13 cellular contexts compared by ENCODE assay signal in the genomic region with DNA sequence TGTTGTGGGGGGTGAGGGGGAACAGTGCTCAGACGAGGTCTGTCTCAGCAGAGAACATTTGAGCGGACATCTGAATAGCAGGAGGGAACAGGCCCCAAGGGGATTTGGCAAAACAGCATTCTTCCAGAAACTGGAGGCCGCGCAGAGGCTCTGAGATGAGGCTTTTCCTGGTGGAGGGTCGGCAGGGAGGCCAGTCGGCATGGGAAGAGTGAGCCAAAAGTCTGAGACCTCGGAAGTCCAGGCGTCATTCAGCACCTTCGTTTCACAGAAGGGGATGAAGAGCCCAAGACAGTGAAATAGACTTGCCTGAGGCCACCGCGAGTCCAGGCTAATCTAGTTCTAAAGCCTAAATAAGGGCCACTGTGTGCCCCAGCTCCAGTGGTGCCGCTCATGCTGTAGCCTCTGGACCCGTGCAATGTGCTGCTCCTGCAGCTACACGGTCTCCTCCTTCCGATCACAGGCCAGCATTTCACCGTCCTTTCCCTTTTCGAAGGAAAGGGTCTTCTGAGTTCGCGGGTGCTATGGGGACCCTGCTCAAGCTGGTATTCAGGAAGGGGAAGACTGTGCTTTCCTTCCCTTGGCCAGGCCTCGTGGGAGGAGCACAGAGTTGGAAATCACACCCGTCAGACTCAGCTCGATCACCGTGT. TPM values are rescaled to one million over a fixed set of nuclear protein-coding genes. Genes with fewer than 3 reads are reported as not detected.
A peak's percentile ranks its signal among the peaks of the same experiment; 100 is the strongest.
DNase-seq lines count a peak whose midpoint lies in the region; ATAC-seq, FAIRE-seq and TF ChIP-seq lines count a peak whose summit lies in the region.
"Had no signal": no experiment of that assay in that cellular context is flagged by ENCODE, and none has a peak within 500 bp of the region (broad histone marks: within the 10 kb centered on the region; RNA-seq: fewer than 3 reads in every experiment).

No MANE protein-coding gene starts in this region.

- no peak for TF ChIP-seq POLR2A in K562 (conservative IDR thresholded peaks at IDR 0.05)

- intact Hi-C loops in Caco-2 (cut with micrococcal nuclease; ENCODE audit: unreplicated experiment), result loop anchor here (1.0 to 5.0 kb wide), 9 partner anchors 22 to 307 kb away; partner anchors contain the start of gene SLC6A6
- intact Hi-C loops in K562 (cut with micrococcal nuclease), result loop anchor here (1.0 to 10.0 kb wide), 11 partner anchors 29 to 719 kb away; partner anchors contain the start of gene CCDC174
- intact Hi-C loops in activated T-helper 1 cell treated with anti-CD3 and anti-CD28 coated beads, Interleukin-12 subunit alpha, Interleukin-12 subunit beta, Interleukin-2, Interleukin-4 antibody, amounts not matched to agents 30 ng/mL and 10 ng/mL and 1 ng/mL, durations not matched to agents 14 hours and 24 hours and 36 hours (cut with micrococcal nuclease), result loop anchor here (1.0 kb wide), 2 partner anchors 265 to 718 kb away; no protein-coding TSS in a partner anchor

- POLR2A ChIA-PET in Caco-2 (lab: Charles Lee), result interaction anchor here (0.7 to 3.7 kb wide), 6 partner anchors 23 to 200 kb away, joined by 3 to 32 read pairs (median 5); partner anchors contain the start of genes LSM3, SLC6A6 and XPC
- POLR2A ChIA-PET in HEK293 (lab: Yijun Ruan, JAX), result interaction anchor here (1.0 to 1.4 kb wide), 2 partner anchors 9 to 24 kb away, joined by 3 to 10 read pairs; partner anchors contain the start of genes LSM3 and XPC
- POLR2A ChIA-PET in K562 (lab: Yijun Ruan, JAX), result interaction anchor here (0.6 to 2.9 kb wide), 15 partner anchors 7 to 1404 kb away, joined by 3 to 23 read pairs (median 5); partner anchors contain the start of genes LSM3 and XPC

- H2AFZ ChIP-seq in K562 (ENCODE audit: low read depth, low read length), result peak overlapping the region; percentile 60

- H3K4me1 Mint-ChIP-seq in Caco-2 (ENCODE audit: low read depth, unreplicated experiment) (peaks cover 47% of the 10 kb centered on the region), mesothelial cell of epicardium (peaks cover 21% of the 10 kb centered on the region)
- H3K4me1 Mint-ChIP-seq in stimulated activated memory B cell treated with anti-CD40 and anti-IgM and Interleukin-4, amounts not matched to agents 10 μg/mL and 1 μg/mL and 100 μg/mL, for 72 hours, result peaks cover 4% of the 10 kb centered on the region
- H3K4me1 Mint-ChIP-seq in activated T-helper 1 cell treated with anti-CD3 and anti-CD28 coated beads, Interleukin-12 subunit alpha, Interleukin-12 subunit beta, Interleukin-2, Interleukin-4 antibody, amounts not matched to agents 30 ng/mL and 10 ng/mL and 1 ng/mL, durations not matched to agents 14 hours and 24 hours and 36 hours (ENCODE audit: low read depth), result peaks cover 4% of the 10 kb centered on the region

- no peak for TF ChIP-seq EP300 in K562 (IDR thresholded peaks at IDR 0.05; ENCODE audit: low read length)

- FAIRE-seq in K562 (lab: Jason Lieb, UNC), result no peak
- FAIRE-seq: HTR-8/SVneo, urothelium cell line had no signal

- H3K27ac ChIP-seq in HEK293 (ENCODE audit: extremely low read depth, low read depth, low read length), result no peak overlapping the region
- H3K27ac ChIP-seq in K562 (ENCODE audit: extremely low read depth, low read depth, low read length), result peak overlapping the region; percentile 86
- H3K27ac ChIP-seq: neutrophil had no signal

- H3K4me3 ChIP-seq in Caco-2 (ENCODE audit: low read depth, low read length) (no peak overlapping the region), HEK293 (ENCODE audit: low read depth, low read length) (no peak overlapping the region), K562 (no peak overlapping the region)
- H3K4me3 ChIP-seq: lung, psoas muscle had no signal

- WGBS in K562 (ENCODE audit: insufficient coverage, low coverage, missing lambda C conversion rate), result 47% methylated on average over 20 of the region's 23 CpGs

- no peaks in the 10 kb centered on the region for H3K27me3 Mint-ChIP-seq in Caco-2 (ENCODE audit: insufficient read depth, unreplicated experiment)
- H3K27me3 Mint-ChIP-seq in mesothelial cell of epicardium (ENCODE audit: low read depth), result no peaks in the 10 kb centered on the region
- H3K27me3 Mint-ChIP-seq in stimulated activated memory B cell treated with anti-CD40 and anti-IgM and Interleukin-4, amounts not matched to agents 10 μg/mL and 1 μg/mL and 100 μg/mL, for 72 hours, result no peaks in the 10 kb centered on the region
- no peaks in the 10 kb centered on the region for H3K27me3 Mint-ChIP-seq in activated T-helper 1 cell treated with anti-CD3 and anti-CD28 coated beads, Interleukin-12 subunit alpha, Interleukin-12 subunit beta, Interleukin-2, Interleukin-4 antibody, amounts not matched to agents 30 ng/mL and 10 ng/mL and 1 ng/mL, durations not matched to agents 14 hours and 24 hours and 36 hours (ENCODE audit: insufficient read depth)
- H3K27me3 Mint-ChIP-seq: dendritic cell treated with granulocyte-macrophage colony-stimulating factor and Interleukin-4, amounts not matched to agents 40 ng/mL and 50 ng/mL, for 4 days had no signal

- BruUV-seq in Caco-2 (replicated peaks; lab: Mats Ljungman, UMichigan), result no TSS peak
- BruUV-seq in K562 (replicated peaks; lab: Mats Ljungman, UMichigan), result no TSS peak

- peak overlapping the region; percentile 44 for H3K4me3 Mint-ChIP-seq in Caco-2 (ENCODE audit: unreplicated experiment)
- no peak overlapping the region for H3K4me3 Mint-ChIP-seq in mesothelial cell of epicardium
- no peak overlapping the region for H3K4me3 Mint-ChIP-seq in stimulated activated memory B cell treated with anti-CD40 and anti-IgM and Interleukin-4, amounts not matched to agents 10 μg/mL and 1 μg/mL and 100 μg/mL, for 72 hours
- no peak overlapping the region for H3K4me3 Mint-ChIP-seq in activated T-helper 1 cell treated with anti-CD3 and anti-CD28 coated beads, Interleukin-12 subunit alpha, Interleukin-12 subunit beta, Interleukin-2, Interleukin-4 antibody, amounts not matched to agents 30 ng/mL and 10 ng/mL and 1 ng/mL, durations not matched to agents 14 hours and 24 hours and 36 hours
- H3K4me3 Mint-ChIP-seq: dendritic cell treated with granulocyte-macrophage colony-stimulating factor and Interleukin-4, amounts not matched to agents 40 ng/mL and 50 ng/mL, for 4 days had no signal

- no peak for TF ChIP-seq RAD21 in K562 (CRISPR knock-in tag; conservative IDR thresholded peaks at IDR 0.05 in 1 of 2, IDR thresholded peaks at IDR 0.05 in 1 of 2)

- H3K36me3 ChIP-seq in Caco-2 (ENCODE audit: control insufficient read depth, insufficient read depth, low read length) (no peaks in the 10 kb centered on the region; the same call in 1 of the 2 replicates), HEK293 (ENCODE audit: control insufficient read depth in 2 of 2, insufficient read depth in 1 of 2, low read length in 2 of 2) (peaks cover 6 to 24% of the 10 kb centered on the region in 2 experiments), K562 (ENCODE audit: control insufficient read depth, insufficient read depth, low read length) (peaks cover 24% of the 10 kb centered on the region)

- H3K79me2 ChIP-seq in K562 (ENCODE audit: control insufficient read depth, insufficient read depth, low read length), result no peaks in the 10 kb centered on the region

- H4K20me1 ChIP-seq in K562 (replicated peaks; ENCODE audit: control insufficient read depth, insufficient read depth, low read length), result no peaks in the 10 kb centered on the region

- H3K4me1 ChIP-seq in Caco-2 (peaks cover 71% of the 10 kb centered on the region), HEK293 (ENCODE audit: control insufficient read depth, insufficient read depth, low read length) (no peaks in the 10 kb centered on the region), K562 (replicated peaks in 1 of 2; ENCODE audit: control insufficient read depth in 2 of 2, insufficient read depth in 2 of 2, low read length in 2 of 2) (peaks cover 29 to 42% of the 10 kb centered on the region in 2 experiments; a peak in 4 of 5 replicates)

- H3K9ac ChIP-seq in K562 (ENCODE audit: insufficient read depth in 1 of 2, low read depth in 2 of 2, low read length in 2 of 2), result peak overlapping the region; percentile 11 to 70; a peak in 3 of 4 replicates

- TF ChIP-seq CTCF in Caco-2 (IDR thresholded peaks at IDR 0.05; ENCODE audit: insufficient read depth in 1 of 2, low read depth in 1 of 2, low read length in 1 of 2, severe bottlenecking in 1 of 2, unreplicated experiment in 1 of 2) (no peak), HEK293 (tag by site-specific recombination; IDR thresholded peaks at IDR 0.05) (no peak), K562 (IDR thresholded peaks at IDR 0.05 in 2 of 3, conservative IDR thresholded peaks at IDR 0.05 in 1 of 3; ENCODE audit: insufficient read depth in 2 of 3, low read depth in 1 of 3, low read length in 3 of 3) (no peak), mesothelial cell of epicardium (IDR thresholded peaks at IDR 0.05; ENCODE audit: unreplicated experiment) (no peak)

- ATAC-seq in K562, result peak; percentile 1; the same call in 1 of the 3 replicates
- no peak for ATAC-seq in HG03139 (IDR thresholded peaks at IDR 0.05; ENCODE audit: unreplicated experiment)
- ATAC-seq in stimulated activated memory B cell treated with anti-CD40 and anti-IgM and Interleukin-4, amounts not matched to agents 10 μg/mL and 1 μg/mL and 100 μg/mL, for 72 hours, result no peak

- CTCF ChIA-PET in Caco-2 (lab: Charles Lee), result interaction anchor here (0.6 to 2.3 kb wide), 48 partner anchors 10 to 415 kb away, joined by 3 to 35 read pairs (median 4); partner anchors contain the start of genes LSM3, SLC6A6, TMEM43 and XPC
- CTCF ChIA-PET in HEK293 (lab: Yijun Ruan, JAX), result interaction anchor here (0.6 to 3.9 kb wide), 70 partner anchors 8 to 718 kb away, joined by 3 to 51 read pairs (median 4); partner anchors contain the start of genes LSM3 and XPC
- CTCF ChIA-PET in K562 (lab: Yijun Ruan, JAX; ENCODE audit: low intra/inter-chr PET ratio), result interaction anchor here (0.6 to 4.6 kb wide), 10 partner anchors 52 to 718 kb away, joined by 3 to 55 read pairs (median 3); no protein-coding TSS in a partner anchor

- no peaks in the 10 kb centered on the region for H3K9me3 ChIP-seq in Caco-2
- no peaks in the 10 kb centered on the region for H3K9me3 ChIP-seq in HEK293 (ENCODE audit: control insufficient read depth, insufficient read depth, low read depth, low read length)
- H3K9me3 ChIP-seq in K562 (replicated peaks; ENCODE audit: control insufficient read depth, insufficient read depth, low read depth, low read length), result no peaks in the 10 kb centered on the region
- H3K9me3 ChIP-seq: neutrophil, psoas muscle had no signal

- no peak for DNase-seq in Caco-2
- no peak for DNase-seq in K562 (ENCODE audit: extremely low read depth in 1 of 4, low spot score in 3 of 4)
- no peak for DNase-seq in mesothelial cell of epicardium (ENCODE audit: low spot score in 2 of 2, unreplicated experiment in 2 of 2)
- no peak for DNase-seq in activated T-helper 1 cell treated with anti-CD3 and anti-CD28 coated beads, Interleukin-12 subunit alpha, Interleukin-12 subunit beta, Interleukin-2, Interleukin-4 antibody, amounts not matched to agents 30 ng/mL and 10 ng/mL and 1 ng/mL, durations not matched to agents 14 hours and 24 hours and 36 hours (ENCODE audit: low spot score)

- H3K9me3 Mint-ChIP-seq in Caco-2 (ENCODE audit: unreplicated experiment), result no peaks in the 10 kb centered on the region
- H3K9me3 Mint-ChIP-seq in mesothelial cell of epicardium, result no peaks in the 10 kb centered on the region
- no peaks in the 10 kb centered on the region for H3K9me3 Mint-ChIP-seq in stimulated activated memory B cell treated with anti-CD40 and anti-IgM and Interleukin-4, amounts not matched to agents 10 μg/mL and 1 μg/mL and 100 μg/mL, for 72 hours
- no peaks in the 10 kb centered on the region for H3K9me3 Mint-ChIP-seq in activated T-helper 1 cell treated with anti-CD3 and anti-CD28 coated beads, Interleukin-12 subunit alpha, Interleukin-12 subunit beta, Interleukin-2, Interleukin-4 antibody, amounts not matched to agents 30 ng/mL and 10 ng/mL and 1 ng/mL, durations not matched to agents 14 hours and 24 hours and 36 hours
- H3K9me3 Mint-ChIP-seq: dendritic cell treated with granulocyte-macrophage colony-stimulating factor and Interleukin-4, amounts not matched to agents 40 ng/mL and 50 ng/mL, for 4 days had no signal

- H3K27me3 ChIP-seq in Caco-2 (replicated peaks; ENCODE audit: control insufficient read depth, insufficient read depth, low read length) (no peaks in the 10 kb centered on the region), K562 (ENCODE audit: control insufficient read depth in 2 of 2, insufficient read depth in 2 of 2, low read length in 2 of 2) (no peaks in the 10 kb centered on the region)
- H3K27me3 ChIP-seq: neutrophil had no signal

- peak overlapping the region; percentile 89 for H3K27ac Mint-ChIP-seq in Caco-2 (ENCODE audit: unreplicated experiment)
- H3K27ac Mint-ChIP-seq in mesothelial cell of epicardium, result peak overlapping the region; percentile 55
- no peak overlapping the region for H3K27ac Mint-ChIP-seq in stimulated activated memory B cell treated with anti-CD40 and anti-IgM and Interleukin-4, amounts not matched to agents 10 μg/mL and 1 μg/mL and 100 μg/mL, for 72 hours
- no peak overlapping the region for H3K27ac Mint-ChIP-seq in activated T-helper 1 cell treated with anti-CD3 and anti-CD28 coated beads, Interleukin-12 subunit alpha, Interleukin-12 subunit beta, Interleukin-2, Interleukin-4 antibody, amounts not matched to agents 30 ng/mL and 10 ng/mL and 1 ng/mL, durations not matched to agents 14 hours and 24 hours and 36 hours
- H3K27ac Mint-ChIP-seq: dendritic cell treated with granulocyte-macrophage colony-stimulating factor and Interleukin-4, amounts not matched to agents 40 ng/mL and 50 ng/mL, for 4 days had no signal

- H3K4me2 ChIP-seq in K562 (ENCODE audit: insufficient read depth, low read length), result no peak overlapping the region; the same call in 1 of the 2 replicates

- H3K9me1 ChIP-seq in K562 (ENCODE audit: control insufficient read depth, insufficient read depth, low read length), result no peaks in the 10 kb centered on the region

- H3K36me3 Mint-ChIP-seq in Caco-2 (ENCODE audit: insufficient read depth, unreplicated experiment) (peaks cover 44% of the 10 kb centered on the region), mesothelial cell of epicardium (peaks cover 10% of the 10 kb centered on the region)
- H3K36me3 Mint-ChIP-seq in stimulated activated memory B cell treated with anti-CD40 and anti-IgM and Interleukin-4, amounts not matched to agents 10 μg/mL and 1 μg/mL and 100 μg/mL, for 72 hours, result peaks cover 19% of the 10 kb centered on the region
- H3K36me3 Mint-ChIP-seq in activated T-helper 1 cell treated with anti-CD3 and anti-CD28 coated beads, Interleukin-12 subunit alpha, Interleukin-12 subunit beta, Interleukin-2, Interleukin-4 antibody, amounts not matched to agents 30 ng/mL and 10 ng/mL and 1 ng/mL, durations not matched to agents 14 hours and 24 hours and 36 hours (ENCODE audit: low read depth), result peaks cover 12% of the 10 kb centered on the region

- in situ Hi-C loops in K562 (cut with MboI), result loop anchor here (5.0 kb wide), 2 partner anchors 59 to 259 kb away; no protein-coding TSS in a partner anchor

RNA-seq across cellular contexts. Expression of gene LSM3, which starts 24.4 kb away (rescaled TPM):
- 19.1 and 20.5 TPM in 2 replicates for total RNA-seq in Caco-2 (2022)
- total RNA-seq in K562 (2011; cell fraction: chromatin; rRNA removed; ENCODE audit: low replicate concordance), result 11.3 and 17.2 TPM in 2 replicates
- 7.4 and 9.3 TPM in 2 replicates for total RNA-seq in K562 (2011; cell fraction: nucleolus; rRNA removed)
- total RNA-seq in K562 (2011; cell fraction: nucleoplasm; rRNA removed), result 14.2 and 25.6 TPM in 2 replicates
- 32.6 and 33.8 TPM in 2 replicates for total RNA-seq in K562 (2014; rRNA removed)
- total RNA-seq in K562 (2014; rRNA removed; fragmentation: Illumina TruSeq; extraction: Trizol), result 64.7 and 73.9 TPM in 2 replicates
- 54.4 and 61.2 TPM in 2 replicates for total RNA-seq in K562 (2015; rRNA removed; fragmentation: Illumina TruSeq; extraction: Trizol)
- total RNA-seq in K562 (2021), result 38.5 and 46.4 TPM in 2 replicates
- 34.0 and 48.7 TPM in 2 replicates for polyA plus RNA-seq in K562 (2011; rRNA removed)
- polyA plus RNA-seq in K562 (2011; cell fraction: cytosol; rRNA removed), result 3.6 and 12.9 TPM in 2 replicates
- polyA plus RNA-seq in K562 (2011; cell fraction: nucleus; rRNA removed), result 3.1 and 6.0 TPM in 2 replicates
- 31.9 and 61.8 TPM in 2 replicates for polyA plus RNA-seq in K562 (2012)
- polyA plus RNA-seq in K562 (2014; fragmentation: Illumina TruSeq; extraction: Trizol), result 48.6 and 55.2 TPM in 2 replicates
- polyA plus RNA-seq in K562 (2014; fragmentation: Nextera tagmentation; extraction: Ambion mirVana), result 100 to 1,000 TPM; 180 to 203 TPM
- polyA plus RNA-seq in K562 (2014; rRNA removed), result 61.6 and 75.1 TPM in 2 replicates
- polyA minus RNA-seq in K562 (2011; rRNA and poly(A)+ RNA removed), result 14.8 and 16.0 TPM in 2 replicates
- 4.3 and 6.0 TPM in 2 replicates for polyA minus RNA-seq in K562 (2011; cell fraction: cytosol; rRNA and poly(A)+ RNA removed)
- polyA minus RNA-seq in K562 (2011; cell fraction: nucleus; rRNA and poly(A)+ RNA removed), result 5.5 and 7.6 TPM in 2 replicates
- total RNA-seq in mesothelial cell of epicardium, result 9.6 to 10.9 TPM (median 9.7 TPM) in 3 replicates
- 15.6 and 15.8 TPM in 2 replicates for total RNA-seq in activated T-helper 1 cell treated with anti-CD3 and anti-CD28 coated beads, Interleukin-12 subunit alpha, Interleukin-12 subunit beta, Interleukin-2, Interleukin-4 antibody, amounts not matched to agents 30 ng/mL and 10 ng/mL and 1 ng/mL, durations not matched to agents 14 hours and 24 hours and 36 hours

RNA-seq across cellular contexts. Expression of gene XPC, which starts 24.6 kb away (rescaled TPM):
- total RNA-seq in Caco-2 (2022), result 31.0 and 33.1 TPM in 2 replicates
- 61.0 and 92.1 TPM in 2 replicates for total RNA-seq in K562 (2011; cell fraction: chromatin; rRNA removed; ENCODE audit: low replicate concordance)
- 32.5 and 33.7 TPM in 2 replicates for total RNA-seq in K562 (2011; cell fraction: nucleolus; rRNA removed)
- 45.0 and 59.2 TPM in 2 replicates for total RNA-seq in K562 (2011; cell fraction: nucleoplasm; rRNA removed)
- 51.8 and 54.1 TPM in 2 replicates for total RNA-seq in K562 (2014; rRNA removed)
- total RNA-seq in K562 (2014; rRNA removed; fragmentation: Illumina TruSeq; extraction: Trizol), result 41.2 and 49.8 TPM in 2 replicates
- 41.3 and 44.2 TPM in 2 replicates for total RNA-seq in K562 (2015; rRNA removed; fragmentation: Illumina TruSeq; extraction: Trizol)
- 44.5 and 54.0 TPM in 2 replicates for total RNA-seq in K562 (2021)
- polyA plus RNA-seq in K562 (2011; rRNA removed), result 25.1 and 25.5 TPM in 2 replicates
- polyA plus RNA-seq in K562 (2011; cell fraction: cytosol; rRNA removed), result 11.7 and 15.8 TPM in 2 replicates
- 76.2 and 81.9 TPM in 2 replicates for polyA plus RNA-seq in K562 (2011; cell fraction: nucleus; rRNA removed)
- polyA plus RNA-seq in K562 (2012), result 41.7 and 44.5 TPM in 2 replicates
- polyA plus RNA-seq in K562 (2014; fragmentation: Illumina TruSeq; extraction: Trizol), result 54.4 and 54.7 TPM in 2 replicates
- 1 to 10 TPM; 3.8 to 4.1 TPM for polyA plus RNA-seq in K562 (2014; fragmentation: Nextera tagmentation; extraction: Ambion mirVana)
- polyA plus RNA-seq in K562 (2014; rRNA removed), result 33.8 and 42.4 TPM in 2 replicates
- polyA minus RNA-seq in K562 (2011; rRNA and poly(A)+ RNA removed), result 30.9 and 32.3 TPM in 2 replicates
- 24.0 and 24.8 TPM in 2 replicates for polyA minus RNA-seq in K562 (2011; cell fraction: cytosol; rRNA and poly(A)+ RNA removed)
- polyA minus RNA-seq in K562 (2011; cell fraction: nucleus; rRNA and poly(A)+ RNA removed), result 34.9 and 53.4 TPM in 2 replicates
- total RNA-seq in mesothelial cell of epicardium, result 47.5 to 52.0 TPM (median 47.8 TPM) in 3 replicates
- 34.1 and 35.9 TPM in 2 replicates for total RNA-seq in activated T-helper 1 cell treated with anti-CD3 and anti-CD28 coated beads, Interleukin-12 subunit alpha, Interleukin-12 subunit beta, Interleukin-2, Interleukin-4 antibody, amounts not matched to agents 30 ng/mL and 10 ng/mL and 1 ng/mL, durations not matched to agents 14 hours and 24 hours and 36 hours

Comparison
In these comparisons a context has a peak if more than half of its experiments do, and no peak if none do; other contexts are left out.
1. H3K27ac Mint-ChIP-seq: peak in Caco-2 (single experiment) and mesothelial cell of epicardium (single experiment); none in stimulated activated memory B cell treated with anti-CD40 and anti-IgM and Interleukin-4, amounts not matched to agents 10 μg/mL and 1 μg/mL and 100 μg/mL, for 72 hours (single experiment) and activated T-helper 1 cell treated with anti-CD3 and anti-CD28 coated beads, Interleukin-12 subunit alpha, Interleukin-12 subunit beta, Interleukin-2, Interleukin-4 antibody, amounts not matched to agents 30 ng/mL and 10 ng/mL and 1 ng/mL, durations not matched to agents 14 hours and 24 hours and 36 hours (single experiment).